Comparison of ENCODE assay signal across 24 cellular contexts in the genomic region with DNA sequence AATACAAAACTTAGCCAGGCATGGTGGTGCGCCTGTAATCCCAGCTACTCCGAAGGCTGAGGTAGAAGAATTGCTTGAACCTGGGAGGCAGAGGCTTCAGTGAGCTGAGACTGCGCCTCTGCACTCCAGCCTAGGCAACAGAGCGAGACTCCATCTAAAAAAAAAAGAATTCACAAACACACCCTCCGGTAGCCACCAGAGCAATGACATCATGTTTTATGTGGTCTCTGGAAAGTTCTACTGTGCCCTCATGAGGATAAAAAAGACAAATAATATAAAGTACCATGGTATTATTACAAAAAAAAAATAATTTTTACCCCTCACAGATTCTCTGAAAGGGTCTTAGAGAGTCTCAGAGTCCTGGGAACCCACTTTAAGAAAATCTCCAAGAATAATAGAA.
"Had no signal": no experiment of that assay in that cellular context is flagged by ENCODE, and none has a peak within 500 bp of the region (broad histone marks: within the 10 kb centered on the region; RNA-seq: fewer than 3 reads in every experiment).

No MANE protein-coding gene starts in this region.

- H3K9me3 ChIP-seq: left lung, left ventricle myocardium inferior, lower lobe of right lung, mucosa of descending colon had no signal

- DNase-seq: hippocampal formation; hypothalamus; immature natural killer cell; islet precursor cell; kidney; kidney glomerular epithelial cell; left cardiac atrium; left colon; left lung; left ventricle myocardium inferior; left ventricle myocardium superior; lower lobe of right lung; mammary epithelial cell; mesenchymal stem cell; mesendoderm; midbrain; mucosa of descending colon; naive B cell; naive thymus-derived CD4-positive, alpha-beta T cell had no signal

- H2AFZ ChIP-seq: hepatocyte had no signal

- H3K4me3 ChIP-seq: hepatocyte, left lung, left ventricle myocardium inferior, lower lobe of right lung, lung, mucosa of descending colon had no signal

- H3K27me3 ChIP-seq: hepatocyte, left lung had no signal

- H3K27ac ChIP-seq: hepatocyte, left lung, left ventricle myocardium inferior, lower lobe of right lung had no signal

- H3K4me1 ChIP-seq: left lung, lower lobe of right lung had no signal

- H3K36me3 ChIP-seq: left ventricle myocardium inferior, lower lobe of right lung had no signal

- H3K4me2 ChIP-seq: hepatocyte had no signal

- ATAC-seq: left cardiac atrium; left colon; left lobe of liver; left lung; left ventricle myocardium superior; lower lobe of right lung; mucosa of descending colon; naive thymus-derived CD4-positive, alpha-beta T cell had no signal

- FAIRE-seq: islet of Langerhans, keratinocyte, kidney had no signal
